10 cellular contexts compared by ENCODE assay signal in genomic region chr10:112454910-112455779, GRCh38.
"Had no signal": no experiment of that assay in that cellular context is flagged by ENCODE, and none has a peak within 500 bp of the region (broad histone marks: within the 10 kb centered on the region; RNA-seq: fewer than 3 reads in every experiment).

No MANE protein-coding gene starts in this region.

- DNase-seq: activated CD4-positive, alpha-beta T cell treated with anti-CD3 and anti-CD28 coated beads for 1 hour; activated naive CD4-positive, alpha-beta T cell treated with anti-CD3 and anti-CD28 coated beads, Interleukin-2, amount 50 U/mL, for 16 hours; activated T-cell treated with anti-CD3 and anti-CD28 coated beads, Interleukin-2, amount 50 U/mL, for 1 hour; aorta; glutamatergic neuron; left cardiac atrium; midbrain; stimulated activated CD4-positive, alpha-beta T cell treated with anti-CD3 and anti-CD28 coated beads, Interleukin-4, amount 100 ng/mL, for 1 hour; SW 1271 had no signal

- ATAC-seq: esophagus mucosa, left cardiac atrium had no signal
